In the genomic region with DNA sequence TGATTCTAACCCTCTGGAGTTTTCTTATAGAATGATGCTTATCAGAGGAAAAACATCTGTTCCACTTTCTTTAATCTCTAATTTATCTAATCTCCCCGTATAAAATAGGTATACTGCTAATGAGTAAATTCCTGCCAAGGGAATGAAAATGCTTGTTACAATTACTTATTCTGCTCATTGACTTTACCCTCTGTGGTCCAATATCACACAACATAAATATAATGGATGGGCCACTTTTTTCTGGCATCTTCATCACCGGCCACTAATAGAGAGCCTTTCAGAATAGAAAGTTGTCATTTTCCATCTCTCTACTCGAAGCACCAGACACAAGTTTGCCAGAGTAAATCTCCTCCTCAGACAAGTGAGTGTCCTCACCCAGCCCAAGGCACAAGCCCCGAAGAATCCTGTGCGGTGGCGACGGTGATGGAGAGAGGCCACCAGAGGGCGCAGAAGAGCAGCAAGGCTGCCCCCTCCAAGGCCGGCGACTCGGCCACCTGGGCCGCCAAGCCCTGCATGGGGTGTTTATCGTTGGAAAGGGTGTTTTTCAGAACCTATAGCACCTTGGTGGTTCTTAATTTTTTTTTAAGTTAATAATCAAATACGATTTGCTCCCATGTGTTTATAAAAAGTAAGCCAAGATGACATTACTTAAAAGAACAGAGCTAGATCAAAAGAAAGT, we compare ENCODE assay signal across 1 cellular context.
TF ChIP-seq lines count a peak whose summit lies in the region.

No MANE protein-coding gene starts in this region.

TF ChIP-seq in HepG2, 621 proteins besides CTCF, POLR2A, EP300 and RAD21 (continued from another document and continues in another):
- TF ChIP-seq, protein P1, sequence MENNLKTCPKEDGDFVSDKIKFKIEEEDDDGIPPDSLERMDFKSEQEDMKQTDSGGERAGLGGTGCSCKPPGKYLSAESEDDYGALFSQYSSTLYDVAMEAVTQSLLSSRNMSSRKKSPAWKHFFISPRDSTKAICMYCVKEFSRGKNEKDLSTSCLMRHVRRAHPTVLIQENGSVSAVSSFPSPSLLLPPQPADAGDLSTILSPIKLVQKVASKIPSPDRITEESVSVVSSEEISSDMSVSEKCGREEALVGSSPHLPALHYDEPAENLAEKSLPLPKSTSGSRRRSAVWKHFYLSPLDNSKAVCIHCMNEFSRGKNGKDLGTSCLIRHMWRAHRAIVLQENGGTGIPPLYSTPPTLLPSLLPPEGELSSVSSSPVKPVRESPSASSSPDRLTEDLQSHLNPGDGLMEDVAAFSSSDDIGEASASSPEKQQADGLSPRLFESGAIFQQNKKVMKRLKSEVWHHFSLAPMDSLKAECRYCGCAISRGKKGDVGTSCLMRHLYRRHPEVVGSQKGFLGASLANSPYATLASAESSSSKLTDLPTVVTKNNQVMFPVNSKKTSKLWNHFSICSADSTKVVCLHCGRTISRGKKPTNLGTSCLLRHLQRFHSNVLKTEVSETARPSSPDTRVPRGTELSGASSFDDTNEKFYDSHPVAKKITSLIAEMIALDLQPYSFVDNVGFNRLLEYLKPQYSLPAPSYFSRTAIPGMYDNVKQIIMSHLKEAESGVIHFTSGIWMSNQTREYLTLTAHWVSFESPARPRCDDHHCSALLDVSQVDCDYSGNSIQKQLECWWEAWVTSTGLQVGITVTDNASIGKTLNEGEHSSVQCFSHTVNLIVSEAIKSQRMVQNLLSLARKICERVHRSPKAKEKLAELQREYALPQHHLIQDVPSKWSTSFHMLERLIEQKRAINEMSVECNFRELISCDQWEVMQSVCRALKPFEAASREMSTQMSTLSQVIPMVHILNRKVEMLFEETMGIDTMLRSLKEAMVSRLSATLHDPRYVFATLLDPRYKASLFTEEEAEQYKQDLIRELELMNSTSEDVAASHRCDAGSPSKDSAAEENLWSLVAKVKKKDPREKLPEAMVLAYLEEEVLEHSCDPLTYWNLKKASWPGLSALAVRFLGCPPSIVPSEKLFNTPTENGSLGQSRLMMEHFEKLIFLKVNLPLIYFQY (CRISPR knock-in tag; IDR thresholded peaks at IDR 0.05; ENCODE audit: borderline replicate concordance) = 0 out of 2 replicates have a peak, but pooled peaks have one; percentile 63
- TF ChIP-seq KLF16 (CRISPR knock-in tag; IDR thresholded peaks at IDR 0.05) (peak in 1 of 2 experiments; percentile 41; a peak in 1 of 4 replicates), CEBPG (CRISPR knock-in tag; IDR thresholded peaks at IDR 0.05) (no peak), ZNF850 (CRISPR knock-in tag; conservative IDR thresholded peaks at IDR 0.05) (no peak), ZNF496 (CRISPR knock-in tag; IDR thresholded peaks at IDR 0.05; ENCODE audit: insufficient replicate concordance) (no peak), STAG1 (CRISPR knock-in tag; IDR thresholded peaks at IDR 0.05) (peak; percentile 94), ZNF138 (CRISPR knock-in tag; IDR thresholded peaks at IDR 0.05; ENCODE audit: low read depth) (no peak), TOPORS (CRISPR knock-in tag; IDR thresholded peaks at IDR 0.05) (no peak), RARA (CRISPR knock-in tag; IDR thresholded peaks at IDR 0.05) (no peak), TCF7 (IDR thresholded peaks at IDR 0.05; ENCODE audit: low read depth) (no peak), ZEB1 (IDR thresholded peaks at IDR 0.05; ENCODE audit: insufficient replicate concordance, low read depth) (no peak), ZNF343 (CRISPR knock-in tag; IDR thresholded peaks at IDR 0.05) (no peak), CHD4 (IDR thresholded peaks at IDR 0.05; ENCODE audit: borderline replicate concordance, low read length) (no peak), ZNF644 (CRISPR knock-in tag; IDR thresholded peaks at IDR 0.05; ENCODE audit: low read depth) (no peak), ZKSCAN8 (CRISPR knock-in tag; IDR thresholded peaks at IDR 0.05; ENCODE audit: borderline replicate concordance) (peak; percentile 57; the same call in 1 of the 2 replicates), XBP1 (CRISPR knock-in tag; IDR thresholded peaks at IDR 0.05) (no peak), SIX4 (CRISPR knock-in tag; IDR thresholded peaks at IDR 0.05) (no peak), ZNF543 (CRISPR knock-in tag; IDR thresholded peaks at IDR 0.05) (no peak), ZSCAN20 (CRISPR knock-in tag; IDR thresholded peaks at IDR 0.05; ENCODE audit: borderline replicate concordance) (no peak), FOSL2 (CRISPR knock-in tag; IDR thresholded peaks at IDR 0.05) (peak; percentile 32; the same call in 1 of the 2 replicates), ZNF883 (CRISPR knock-in tag; IDR thresholded peaks at IDR 0.05; ENCODE audit: not compliant biosample characterization) (no peak), NKX3-1 (CRISPR knock-in tag; IDR thresholded peaks at IDR 0.05) (no peak), HNRNPLL (IDR thresholded peaks at IDR 0.05; ENCODE audit: low read depth, low read length, poor library complexity, severe bottlenecking) (no peak), ZNF329 (CRISPR knock-in tag; IDR thresholded peaks at IDR 0.05; ENCODE audit: low read depth) (no peak), EEA1 (CRISPR knock-in tag; IDR thresholded peaks at IDR 0.05; ENCODE audit: borderline replicate concordance) (no peak), CBX2 (IDR thresholded peaks at IDR 0.05; ENCODE audit: low read depth, low read length) (no peak), CBX2 (CRISPR knock-in tag; IDR thresholded peaks at IDR 0.05; ENCODE audit: low read depth) (no peak), MIXL1 (CRISPR knock-in tag; IDR thresholded peaks at IDR 0.05) (no peak), NRL (CRISPR knock-in tag; IDR thresholded peaks at IDR 0.05; ENCODE audit: borderline replicate concordance) (0 out of 2 replicates have a peak, but pooled peaks have one; percentile 14), ZNF572 (CRISPR knock-in tag; IDR thresholded peaks at IDR 0.05) (no peak), ZNF782 (CRISPR knock-in tag; IDR thresholded peaks at IDR 0.05; ENCODE audit: borderline replicate concordance) (no peak), YY1 (IDR thresholded peaks at IDR 0.05; ENCODE audit: insufficient read depth, insufficient replicate concordance, low read depth, low read length) (no peak), HDAC6 (IDR thresholded peaks at IDR 0.05; ENCODE audit: low read depth, low read length) (no peak), ZNF7 (CRISPR knock-in tag; IDR thresholded peaks at IDR 0.05) (no peak), POGZ (CRISPR knock-in tag; IDR thresholded peaks at IDR 0.05) (no peak), ZMYM4 (CRISPR knock-in tag; IDR thresholded peaks at IDR 0.05) (0 out of 2 replicates have a peak, but pooled peaks have one; percentile 39), KDM1A (CRISPR knock-in tag; IDR thresholded peaks at IDR 0.05) (no peak), BCL6 (CRISPR knock-in tag; IDR thresholded peaks at IDR 0.05) (no peak), ZNF605 (CRISPR knock-in tag; IDR thresholded peaks at IDR 0.05) (no peak), ZNF564 (CRISPR knock-in tag; IDR thresholded peaks at IDR 0.05) (no peak), TBX2 (CRISPR knock-in tag; IDR thresholded peaks at IDR 0.05; ENCODE audit: borderline replicate concordance) (no peak)
- TF ChIP-seq, protein P2, sequence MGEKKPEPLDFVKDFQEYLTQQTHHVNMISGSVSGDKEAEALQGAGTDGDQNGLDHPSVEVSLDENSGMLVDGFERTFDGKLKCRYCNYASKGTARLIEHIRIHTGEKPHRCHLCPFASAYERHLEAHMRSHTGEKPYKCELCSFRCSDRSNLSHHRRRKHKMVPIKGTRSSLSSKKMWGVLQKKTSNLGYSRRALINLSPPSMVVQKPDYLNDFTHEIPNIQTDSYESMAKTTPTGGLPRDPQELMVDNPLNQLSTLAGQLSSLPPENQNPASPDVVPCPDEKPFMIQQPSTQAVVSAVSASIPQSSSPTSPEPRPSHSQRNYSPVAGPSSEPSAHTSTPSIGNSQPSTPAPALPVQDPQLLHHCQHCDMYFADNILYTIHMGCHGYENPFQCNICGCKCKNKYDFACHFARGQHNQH (CRISPR knock-in tag; IDR thresholded peaks at IDR 0.05) = peak; percentile 73; the same call in 1 of the 2 replicates
- TF ChIP-seq, protein P3, sequence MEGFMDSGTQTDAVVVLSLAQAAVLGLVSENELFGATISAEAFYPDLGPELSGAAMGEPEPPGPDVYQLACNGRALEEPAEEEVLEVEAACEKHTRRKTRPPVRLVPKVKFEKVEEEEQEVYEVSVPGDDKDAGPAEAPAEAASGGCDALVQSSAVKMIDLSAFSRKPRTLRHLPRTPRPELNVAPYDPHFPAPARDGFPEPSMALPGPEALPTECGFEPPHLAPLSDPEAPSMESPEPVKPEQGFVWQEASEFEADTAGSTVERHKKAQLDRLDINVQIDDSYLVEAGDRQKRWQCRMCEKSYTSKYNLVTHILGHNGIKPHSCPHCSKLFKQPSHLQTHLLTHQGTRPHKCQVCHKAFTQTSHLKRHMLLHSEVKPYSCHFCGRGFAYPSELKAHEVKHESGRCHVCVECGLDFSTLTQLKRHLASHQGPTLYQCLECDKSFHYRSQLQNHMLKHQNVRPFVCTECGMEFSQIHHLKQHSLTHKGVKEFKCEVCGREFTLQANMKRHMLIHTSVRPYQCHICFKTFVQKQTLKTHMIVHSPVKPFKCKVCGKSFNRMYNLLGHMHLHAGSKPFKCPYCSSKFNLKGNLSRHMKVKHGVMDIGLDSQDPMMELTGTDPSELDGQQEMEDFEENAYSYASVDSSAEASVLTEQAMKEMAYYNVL (CRISPR knock-in tag; IDR thresholded peaks at IDR 0.05; ENCODE audit: borderline replicate concordance) = no peak
- TF ChIP-seq, protein P4, sequence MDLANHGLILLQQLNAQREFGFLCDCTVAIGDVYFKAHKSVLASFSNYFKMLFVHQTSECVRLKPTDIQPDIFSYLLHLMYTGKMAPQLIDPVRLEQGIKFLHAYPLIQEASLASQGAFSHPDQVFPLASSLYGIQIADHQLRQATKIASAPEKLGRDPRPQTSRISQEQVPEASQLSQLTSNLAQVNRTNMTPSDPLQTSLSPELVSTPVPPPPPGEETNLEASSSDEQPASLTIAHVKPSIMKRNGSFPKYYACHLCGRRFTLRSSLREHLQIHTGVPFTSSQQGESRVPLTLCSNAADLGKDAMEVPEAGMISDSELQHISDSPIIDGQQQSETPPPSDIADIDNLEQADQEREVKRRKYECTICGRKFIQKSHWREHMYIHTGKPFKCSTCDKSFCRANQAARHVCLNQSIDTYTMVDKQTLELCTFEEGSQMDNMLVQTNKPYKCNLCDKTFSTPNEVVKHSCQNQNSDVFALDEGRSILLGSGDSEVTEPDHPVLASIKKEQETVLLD (CRISPR knock-in tag; IDR thresholded peaks at IDR 0.05; ENCODE audit: low read depth) = no peak
- TF ChIP-seq, protein P5, sequence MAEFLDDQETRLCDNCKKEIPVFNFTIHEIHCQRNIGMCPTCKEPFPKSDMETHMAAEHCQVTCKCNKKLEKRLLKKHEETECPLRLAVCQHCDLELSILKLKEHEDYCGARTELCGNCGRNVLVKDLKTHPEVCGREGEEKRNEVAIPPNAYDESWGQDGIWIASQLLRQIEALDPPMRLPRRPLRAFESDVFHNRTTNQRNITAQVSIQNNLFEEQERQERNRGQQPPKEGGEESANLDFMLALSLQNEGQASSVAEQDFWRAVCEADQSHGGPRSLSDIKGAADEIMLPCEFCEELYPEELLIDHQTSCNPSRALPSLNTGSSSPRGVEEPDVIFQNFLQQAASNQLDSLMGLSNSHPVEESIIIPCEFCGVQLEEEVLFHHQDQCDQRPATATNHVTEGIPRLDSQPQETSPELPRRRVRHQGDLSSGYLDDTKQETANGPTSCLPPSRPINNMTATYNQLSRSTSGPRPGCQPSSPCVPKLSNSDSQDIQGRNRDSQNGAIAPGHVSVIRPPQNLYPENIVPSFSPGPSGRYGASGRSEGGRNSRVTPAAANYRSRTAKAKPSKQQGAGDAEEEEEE (CRISPR knock-in tag; IDR thresholded peaks at IDR 0.05; ENCODE audit: borderline replicate concordance) = no peak
- TF ChIP-seq, protein P6, sequence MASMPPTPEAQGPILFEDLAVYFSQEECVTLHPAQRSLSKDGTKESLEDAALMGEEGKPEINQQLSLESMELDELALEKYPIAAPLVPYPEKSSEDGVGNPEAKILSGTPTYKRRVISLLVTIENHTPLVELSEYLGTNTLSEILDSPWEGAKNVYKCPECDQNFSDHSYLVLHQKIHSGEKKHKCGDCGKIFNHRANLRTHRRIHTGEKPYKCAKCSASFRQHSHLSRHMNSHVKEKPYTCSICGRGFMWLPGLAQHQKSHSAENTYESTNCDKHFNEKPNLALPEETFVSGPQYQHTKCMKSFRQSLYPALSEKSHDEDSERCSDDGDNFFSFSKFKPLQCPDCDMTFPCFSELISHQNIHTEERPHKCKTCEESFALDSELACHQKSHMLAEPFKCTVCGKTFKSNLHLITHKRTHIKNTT (CRISPR knock-in tag; IDR thresholded peaks at IDR 0.05) = no peak
- TF ChIP-seq, protein P7, sequence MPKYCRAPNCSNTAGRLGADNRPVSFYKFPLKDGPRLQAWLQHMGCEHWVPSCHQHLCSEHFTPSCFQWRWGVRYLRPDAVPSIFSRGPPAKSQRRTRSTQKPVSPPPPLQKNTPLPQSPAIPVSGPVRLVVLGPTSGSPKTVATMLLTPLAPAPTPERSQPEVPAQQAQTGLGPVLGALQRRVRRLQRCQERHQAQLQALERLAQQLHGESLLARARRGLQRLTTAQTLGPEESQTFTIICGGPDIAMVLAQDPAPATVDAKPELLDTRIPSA (CRISPR knock-in tag; IDR thresholded peaks at IDR 0.05; ENCODE audit: borderline replicate concordance) = no peak
- TF ChIP-seq, protein P8, sequence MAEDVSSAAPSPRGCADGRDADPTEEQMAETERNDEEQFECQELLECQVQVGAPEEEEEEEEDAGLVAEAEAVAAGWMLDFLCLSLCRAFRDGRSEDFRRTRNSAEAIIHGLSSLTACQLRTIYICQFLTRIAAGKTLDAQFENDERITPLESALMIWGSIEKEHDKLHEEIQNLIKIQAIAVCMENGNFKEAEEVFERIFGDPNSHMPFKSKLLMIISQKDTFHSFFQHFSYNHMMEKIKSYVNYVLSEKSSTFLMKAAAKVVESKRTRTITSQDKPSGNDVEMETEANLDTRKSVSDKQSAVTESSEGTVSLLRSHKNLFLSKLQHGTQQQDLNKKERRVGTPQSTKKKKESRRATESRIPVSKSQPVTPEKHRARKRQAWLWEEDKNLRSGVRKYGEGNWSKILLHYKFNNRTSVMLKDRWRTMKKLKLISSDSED (CRISPR knock-in tag; IDR thresholded peaks at IDR 0.05) = no peak
- TF ChIP-seq, protein P9, sequence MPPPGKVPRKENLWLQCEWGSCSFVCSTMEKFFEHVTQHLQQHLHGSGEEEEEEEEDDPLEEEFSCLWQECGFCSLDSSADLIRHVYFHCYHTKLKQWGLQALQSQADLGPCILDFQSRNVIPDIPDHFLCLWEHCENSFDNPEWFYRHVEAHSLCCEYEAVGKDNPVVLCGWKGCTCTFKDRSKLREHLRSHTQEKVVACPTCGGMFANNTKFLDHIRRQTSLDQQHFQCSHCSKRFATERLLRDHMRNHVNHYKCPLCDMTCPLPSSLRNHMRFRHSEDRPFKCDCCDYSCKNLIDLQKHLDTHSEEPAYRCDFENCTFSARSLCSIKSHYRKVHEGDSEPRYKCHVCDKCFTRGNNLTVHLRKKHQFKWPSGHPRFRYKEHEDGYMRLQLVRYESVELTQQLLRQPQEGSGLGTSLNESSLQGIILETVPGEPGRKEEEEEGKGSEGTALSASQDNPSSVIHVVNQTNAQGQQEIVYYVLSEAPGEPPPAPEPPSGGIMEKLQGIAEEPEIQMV (CRISPR knock-in tag; IDR thresholded peaks at IDR 0.05; ENCODE audit: low read depth) = no peak
